Comparison of ENCODE assay signal across 11 cellular contexts in genomic region chr6:161434921-161435411, GRCh38.
DNase-seq lines count a peak whose midpoint lies in the region; ATAC-seq, FAIRE-seq and TF ChIP-seq lines count a peak whose summit lies in the region.
"Had no signal": no experiment of that assay in that cellular context is flagged by ENCODE, and none has a peak within 500 bp of the region (broad histone marks: within the 10 kb centered on the region; RNA-seq: fewer than 3 reads in every experiment).

No MANE protein-coding gene starts in this region.

- peaks cover 3% of the 10 kb centered on the region for H3K9me3 Mint-ChIP-seq in neural crest cell
- H3K9me3 Mint-ChIP-seq: activated naive CD4-positive, alpha-beta T cell treated with anti-CD3 and anti-CD28 coated beads for 36 hours; CD4-positive, CD25-positive, alpha-beta regulatory T cell; stimulated activated effector memory CD8-positive, alpha-beta T cell treated with anti-CD3 and anti-CD28 coated beads, Interleukin-12 subunit alpha, Interleukin-12 subunit beta, amount 100 ng/mL, for 72 hours had no signal

- DNase-seq in AG04450 (ENCODE audit: low read depth, low spot score) (peak; percentile 93), RCC 7860 (ENCODE audit: low spot score) (peak; percentile 90), fibroblast of mammary gland (ENCODE audit: low read depth) (peak; percentile 99), neural crest cell (ENCODE audit: low read depth, low spot score) (no peak), lower leg skin (ENCODE audit: low spot score in 2 of 2) (no peak), NCI-H1092 treated with DMSO at 0.1 percent for 48 hours (lab: John Stamatoyannopoulos, UW) (no peak), NCI-H1417 (lab: John Stamatoyannopoulos, UW) (no peak)
- DNase-seq: activated naive CD4-positive, alpha-beta T cell treated with anti-CD3 and anti-CD28 coated beads for 36 hours; CD4-positive, CD25-positive, alpha-beta regulatory T cell had no signal

- no peaks in the 10 kb centered on the region for H3K27me3 ChIP-seq in AG04450 (ENCODE audit: control insufficient read depth, insufficient read depth, low read length)

- H3K27ac ChIP-seq in AG04450 (ENCODE audit: low read depth, low read length) = peak overlapping the region; percentile 93

- peaks cover 34% of the 10 kb centered on the region for H3K4me1 Mint-ChIP-seq in neural crest cell
- H3K4me1 Mint-ChIP-seq: CD4-positive, CD25-positive, alpha-beta regulatory T cell had no signal

- H3K4me3 Mint-ChIP-seq in neural crest cell = peak overlapping the region; percentile 10
- H3K4me3 Mint-ChIP-seq: activated naive CD4-positive, alpha-beta T cell treated with anti-CD3 and anti-CD28 coated beads for 36 hours; CD4-positive, CD25-positive, alpha-beta regulatory T cell; stimulated activated effector memory CD8-positive, alpha-beta T cell treated with anti-CD3 and anti-CD28 coated beads, Interleukin-12 subunit alpha, Interleukin-12 subunit beta, amount 100 ng/mL, for 72 hours had no signal

- ATAC-seq in GM18868 (IDR thresholded peaks at IDR 0.05; ENCODE audit: unreplicated experiment) = no peak
- ATAC-seq: stimulated activated effector memory CD8-positive, alpha-beta T cell treated with anti-CD3 and anti-CD28 coated beads, Interleukin-12 subunit alpha, Interleukin-12 subunit beta, amount 100 ng/mL, for 72 hours had no signal

- 14 to 21% methylated on average over 6 of the region's 6 CpGs for WGBS in lower leg skin, 2 donors

- peak overlapping the region; percentile 92 for H3K27ac Mint-ChIP-seq in neural crest cell (ENCODE audit: unreplicated experiment)
- H3K27ac Mint-ChIP-seq: activated naive CD4-positive, alpha-beta T cell treated with anti-CD3 and anti-CD28 coated beads for 36 hours; CD4-positive, CD25-positive, alpha-beta regulatory T cell; stimulated activated effector memory CD8-positive, alpha-beta T cell treated with anti-CD3 and anti-CD28 coated beads, Interleukin-12 subunit alpha, Interleukin-12 subunit beta, amount 100 ng/mL, for 72 hours had no signal

- CTCF ChIA-PET in AG04450 (lab: Charles Lee) = interaction anchor here (1.3 to 2.7 kb wide), 3 partner anchors 12 to 64 kb away, joined by 3 to 25 read pairs (median 7); no protein-coding TSS in a partner anchor

- no peak for TF ChIP-seq CTCF in AG04450 (IDR thresholded peaks at IDR 0.05; ENCODE audit: low read depth, low read length)
- no peak for TF ChIP-seq CTCF in fibroblast of mammary gland (conservative IDR thresholded peaks at IDR 0.05; ENCODE audit: control insufficient read depth, insufficient read depth, low read depth, low read length)
- no peak for TF ChIP-seq CTCF in neural crest cell (conservative IDR thresholded peaks at IDR 0.05)
- TF ChIP-seq CTCF in lower leg skin (IDR thresholded peaks at IDR 0.05) = no peak

- H3K4me3 ChIP-seq in AG04450 (ENCODE audit: low read depth, low read length) (0 out of 2 replicates have a peak overlapping the region, but pooled peaks have one; percentile 18), fibroblast of mammary gland (ENCODE audit: control insufficient read depth, low read depth, low read length) (peak overlapping the region; percentile 1), lower leg skin (ENCODE audit: low read depth, poor library complexity, severe bottlenecking) (no peak overlapping the region)

- intact Hi-C loops in lower leg skin (cut with DNase I; ENCODE audit: low total_unique reads) = no loop called here

- no peaks in the 10 kb centered on the region for H3K36me3 Mint-ChIP-seq in neural crest cell (ENCODE audit: low read depth)
- H3K36me3 Mint-ChIP-seq: CD4-positive, CD25-positive, alpha-beta regulatory T cell had no signal

- no peaks in the 10 kb centered on the region for H3K9me3 ChIP-seq in AG04450 (ENCODE audit: control insufficient read depth, insufficient read depth, low read length)

- TF ChIP-seq POLR2A in lower leg skin (IDR thresholded peaks at IDR 0.05) = no peak

- H3K27me3 Mint-ChIP-seq in neural crest cell (ENCODE audit: low read depth) = no peaks in the 10 kb centered on the region
- H3K27me3 Mint-ChIP-seq: CD4-positive, CD25-positive, alpha-beta regulatory T cell had no signal

- FAIRE-seq in RCC 7860 (lab: Jason Lieb, UNC) = peak; percentile 96

- POLR2A ChIA-PET in AG04450 (lab: Yijun Ruan, JAX) = interaction anchor here (0.7 to 1.9 kb wide), 3 partner anchors 10 to 28 kb away, joined by 3 to 11 read pairs (median 3); no protein-coding TSS in a partner anchor

Comparison
In these comparisons a context has a peak if more than half of its experiments do, and no peak if none do; other contexts are left out.
1. DNase-seq: peak in AG04450 (single experiment), RCC 7860 (single experiment) and fibroblast of mammary gland (single experiment); none in neural crest cell (single experiment), lower leg skin (0 of 2), NCI-H1092 treated with DMSO at 0.1 percent for 48 hours (single experiment) and NCI-H1417 (0 of 3).